In the genomic region with DNA sequence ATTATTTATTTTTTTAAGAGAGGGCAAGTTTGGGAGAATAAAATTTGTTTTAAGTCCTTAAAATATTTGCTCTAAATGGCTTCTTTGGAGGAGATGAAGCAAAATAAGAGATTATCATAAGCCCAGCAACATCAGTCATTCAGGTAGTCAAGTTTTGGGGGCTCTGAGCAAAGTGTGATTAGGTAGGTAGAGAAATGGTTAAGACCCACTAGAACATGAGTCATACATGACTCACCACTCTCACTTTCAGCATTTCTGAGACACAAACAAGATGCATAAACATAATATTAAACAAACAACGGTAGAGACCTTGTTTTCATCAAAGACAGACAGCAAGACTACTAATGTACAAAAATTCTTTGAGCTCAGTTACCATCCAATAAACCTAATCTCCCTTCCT, we compare ENCODE assay signal across 1 cellular context.
TF ChIP-seq lines count a peak whose summit lies in the region.

No MANE protein-coding gene starts in this region.

TF ChIP-seq in K562, 482 proteins besides CTCF, POLR2A, EP300 and RAD21 (continued from another document):
- TF ChIP-seq ZNF592 (IDR thresholded peaks at IDR 0.05) (no peak), TFAM (CRISPR knock-in tag; conservative IDR thresholded peaks at IDR 0.05) (no peak)
